In genomic region chr19:18574691-18575291, GRCh38 we compare ENCODE assay signal across 1 cellular context.
TF ChIP-seq lines count a peak whose summit lies in the region.

No MANE protein-coding gene starts in this region.

TF ChIP-seq in HepG2, 621 proteins besides CTCF, POLR2A, EP300 and RAD21:
- 0 out of 2 replicates have a peak, but pooled peaks have one; percentile 35 for TF ChIP-seq RBFOX2 (IDR thresholded peaks at IDR 0.05; ENCODE audit: low read depth, low read length)
- no peak for TF ChIP-seq PRDM4 (CRISPR knock-in tag; IDR thresholded peaks at IDR 0.05; ENCODE audit: borderline replicate concordance)
- TF ChIP-seq AGO2 (optimal IDR thresholded peaks at IDR 0.05; ENCODE audit: low read depth, low read length), result peak; percentile 66
- TF ChIP-seq ZC3H4 (CRISPR knock-in tag; IDR thresholded peaks at IDR 0.05; ENCODE audit: borderline replicate concordance), result no peak
- no peak for TF ChIP-seq NRL (CRISPR knock-in tag; IDR thresholded peaks at IDR 0.05; ENCODE audit: borderline replicate concordance)
